Comparison of ENCODE assay signal across 10 cellular contexts in the genomic region with DNA sequence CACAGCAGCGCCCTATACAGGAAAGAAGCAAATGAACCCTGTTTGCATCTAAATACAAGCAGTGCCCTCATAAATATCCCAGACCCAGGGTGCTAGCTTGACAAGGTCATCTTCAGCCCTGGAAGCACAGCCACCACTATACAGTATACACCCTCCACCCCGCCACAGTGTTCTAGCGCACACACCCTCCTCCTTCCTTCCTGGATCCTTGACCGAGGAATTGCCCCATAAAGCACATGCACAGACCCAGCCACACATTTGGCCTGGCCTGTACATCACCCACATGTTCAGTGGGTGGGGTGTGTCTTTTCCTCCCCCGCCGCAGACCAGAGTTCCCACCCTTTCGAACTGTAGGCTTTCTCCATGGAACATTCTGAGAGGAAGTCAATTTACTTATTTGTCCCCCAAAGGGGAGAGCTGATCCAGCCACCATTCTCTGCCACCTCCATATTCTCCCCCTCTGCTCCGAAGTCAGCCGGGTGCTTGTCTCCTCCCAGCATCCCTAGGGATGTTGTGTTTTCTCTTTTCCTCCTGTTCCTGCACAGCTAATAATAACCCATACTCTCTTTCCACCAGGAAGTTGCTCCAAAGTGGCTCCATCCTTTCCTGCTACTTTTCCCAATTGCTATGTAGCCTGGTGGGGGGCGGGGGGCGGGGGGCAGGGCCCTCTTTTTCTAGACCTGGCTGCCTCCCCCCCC. TPM values are rescaled to one million over a fixed set of nuclear protein-coding genes. Genes with fewer than 3 reads are reported as not detected.
DNase-seq lines count a peak whose midpoint lies in the region; ATAC-seq, FAIRE-seq and TF ChIP-seq lines count a peak whose summit lies in the region.
"Had no signal": no experiment of that assay in that cellular context is flagged by ENCODE, and none has a peak within 500 bp of the region (broad histone marks: within the 10 kb centered on the region; RNA-seq: fewer than 3 reads in every experiment).

No MANE protein-coding gene starts in this region.

- intact Hi-C loops in HepG2 (cut with micrococcal nuclease; ENCODE audit: unreplicated experiment) (no loop called here), transverse colon (cut with DNase I; ENCODE audit: low total_unique reads) (loop anchor here (10.0 kb wide), 1 partner anchor 52 kb away; no protein-coding TSS in a partner anchor)

- H3K4me1 ChIP-seq in HepG2 (ENCODE audit: insufficient read depth, low read length) (no peaks in the 10 kb centered on the region), transverse colon (peaks cover 0 to 40% (median 8%) of the 10 kb centered on the region in 4 donors)

- no peak for DNase-seq in activated CD8-positive, alpha-beta memory T cell treated with anti-CD3 and anti-CD28 coated beads, Interleukin-2, amount 10 ng/mL, durations not matched to agents 7 days and 5 days
- no peak for DNase-seq in activated CD8-positive, alpha-beta memory T cell treated with anti-CD3 and anti-CD28 coated beads, Interleukin-2, amount 50 U/mL, for 4 hours
- no peak for DNase-seq in HepG2 (ENCODE audit: low spot score)
- DNase-seq in transverse colon: peak; percentile 71
- no peak for DNase-seq in HCEC 1CT
- no peak for DNase-seq in NCI-H226
- DNase-seq: GM23248, NCI-H82 had no signal

- H2AFZ ChIP-seq in HepG2 (ENCODE audit: low read length): no peak overlapping the region
- H2AFZ ChIP-seq: GM23248 had no signal

- no peak for TF ChIP-seq CTCF in HepG2 (CRISPR knock-in tag; IDR thresholded peaks at IDR 0.05)
- TF ChIP-seq CTCF in transverse colon (IDR thresholded peaks at IDR 0.05): no peak

- H3K27ac ChIP-seq in HepG2 (ENCODE audit: extremely low read length, insufficient read depth, low read length) (no peak overlapping the region), transverse colon (peak overlapping the region; percentile 56 to 66 (median 59))
- H3K27ac ChIP-seq: GM23248 had no signal

- TF ChIP-seq POLR2A in HepG2 (IDR thresholded peaks at IDR 0.05; ENCODE audit: insufficient read depth in 1 of 2, low read depth in 2 of 2, low read length in 2 of 2) (no peak), transverse colon (IDR thresholded peaks at IDR 0.05) (peak; percentile 24)

- H3K9me3 ChIP-seq in HepG2 (ENCODE audit: low read length) (no peaks in the 10 kb centered on the region), transverse colon (no peaks in the 10 kb centered on the region)

- H3K27ac Mint-ChIP-seq in activated CD8-positive, alpha-beta memory T cell treated with anti-CD3 and anti-CD28 coated beads, Interleukin-2, amount 10 ng/mL, durations not matched to agents 7 days and 5 days: peak overlapping the region; percentile 98
- H3K27ac Mint-ChIP-seq in activated T-helper 17 cell treated with anti-CD3 and anti-CD28 coated beads, Interleukin-2, amount 50 U/mL, for 72 hours: peak overlapping the region; percentile 34

- no peaks in the 10 kb centered on the region for H3K36me3 ChIP-seq in HepG2 (replicated peaks in 1 of 2; ENCODE audit: control insufficient read depth in 1 of 2, insufficient read depth in 2 of 2, low read length in 2 of 2)
- H3K36me3 ChIP-seq in transverse colon: no peaks in the 10 kb centered on the region

- no peak for TF ChIP-seq EP300 in HepG2 (IDR thresholded peaks at IDR 0.05; ENCODE audit: low read depth in 2 of 2, low read length in 2 of 2)
- no peak for TF ChIP-seq EP300 in HepG2 (CRISPR knock-in tag; IDR thresholded peaks at IDR 0.05; ENCODE audit: borderline replicate concordance)
- TF ChIP-seq EP300 in transverse colon (IDR thresholded peaks at IDR 0.05; ENCODE audit: low read depth): no peak

- no peak overlapping the region for H3K9ac ChIP-seq in HepG2 (ENCODE audit: insufficient read depth, low read depth, low read length)
- H3K9ac ChIP-seq: GM23248 had no signal

- H3K4me3 ChIP-seq in HepG2 (replicated peaks in 1 of 3; ENCODE audit: insufficient read depth in 1 of 3, low read depth in 2 of 3, low read length in 3 of 3) (no peak overlapping the region), transverse colon (no peak overlapping the region)
- H3K4me3 ChIP-seq: GM23248 had no signal

- peaks cover 8 to 70% of the 10 kb centered on the region in 2 experiments for H3K27me3 ChIP-seq in HepG2 (ENCODE audit: control insufficient read depth in 1 of 2, insufficient read depth in 2 of 2, low read length in 2 of 2)
- no peaks in the 10 kb centered on the region for H3K27me3 ChIP-seq in transverse colon

- no peak for TF ChIP-seq RAD21 in HepG2 (CRISPR knock-in tag; IDR thresholded peaks at IDR 0.05)

- no peaks in the 10 kb centered on the region for H3K27me3 Mint-ChIP-seq in activated CD8-positive, alpha-beta memory T cell treated with anti-CD3 and anti-CD28 coated beads, Interleukin-2, amount 10 ng/mL, durations not matched to agents 7 days and 5 days
- no peaks in the 10 kb centered on the region for H3K27me3 Mint-ChIP-seq in activated T-helper 17 cell treated with anti-CD3 and anti-CD28 coated beads, Interleukin-2, amount 50 U/mL, for 72 hours

- H3K4me2 ChIP-seq in HepG2 (ENCODE audit: low read depth, low read length): no peak overlapping the region

- peak overlapping the region; percentile 98 for H3K4me3 Mint-ChIP-seq in activated CD8-positive, alpha-beta memory T cell treated with anti-CD3 and anti-CD28 coated beads, Interleukin-2, amount 10 ng/mL, durations not matched to agents 7 days and 5 days
- H3K4me3 Mint-ChIP-seq in activated T-helper 17 cell treated with anti-CD3 and anti-CD28 coated beads, Interleukin-2, amount 50 U/mL, for 72 hours: peak overlapping the region; percentile 68

- BruUV-seq in HepG2 (replicated peaks; lab: Mats Ljungman, UMichigan): no TSS peak

- WGBS in HepG2 (ENCODE audit: low lambda C conversion rate): 35% methylated on average over 11 of the region's 11 CpGs
- 40 to 46% methylated on average over 1 to 11 of the region's 11 CpGs for WGBS in transverse colon (ENCODE audit: low coverage in 1 of 2), 2 donors

- H4K20me1 ChIP-seq in HepG2 (ENCODE audit: insufficient read depth, low read length): no peaks in the 10 kb centered on the region

- H3K36me3 Mint-ChIP-seq in activated CD8-positive, alpha-beta memory T cell treated with anti-CD3 and anti-CD28 coated beads, Interleukin-2, amount 10 ng/mL, durations not matched to agents 7 days and 5 days: peaks cover 69% of the 10 kb centered on the region
- peaks cover 71% of the 10 kb centered on the region for H3K36me3 Mint-ChIP-seq in activated T-helper 17 cell treated with anti-CD3 and anti-CD28 coated beads, Interleukin-2, amount 50 U/mL, for 72 hours (ENCODE audit: low read depth)

- CTCF ChIA-PET in activated CD8-positive, alpha-beta memory T cell treated with anti-CD3 and anti-CD28 coated beads, Interleukin-2, amount 10 ng/mL, durations not matched to agents 7 days and 5 days (lab: Charles Lee): interaction anchor here (0.7 to 3.3 kb wide), 6 partner anchors 9 to 36 kb away, joined by 3 to 32 read pairs (median 8); no protein-coding TSS in a partner anchor
- CTCF ChIA-PET in HepG2 (lab: Yijun Ruan, JAX; ENCODE audit: low intra/inter-chr PET ratio, low total read pairs): no interaction called here

- POLR2A ChIA-PET in HepG2 (lab: Yijun Ruan, JAX): no interaction called here

- in situ Hi-C loops in HepG2 (cut with HindIII; ENCODE audit: extremely low pct_ligation_motif_present, low pct_unique_long_range_greater_than_20kb) (no loop called here), transverse colon (cut with MboI; ENCODE audit: low pct_ligation_motif_present in 1 of 4, low pct_unique_long_range_greater_than_20kb in 1 of 4, low sequenced_read_pairs in 3 of 4) (no loop called here)

- no peak for ATAC-seq in activated CD8-positive, alpha-beta memory T cell treated with anti-CD3 and anti-CD28 coated beads, Interleukin-2, amount 10 ng/mL, durations not matched to agents 7 days and 5 days
- ATAC-seq in activated T-helper 17 cell treated with anti-CD3 and anti-CD28 coated beads, Interleukin-2, amount 50 U/mL, for 72 hours (replicated peaks): no peak
- ATAC-seq in HepG2: peak; percentile 17; the same call in 1 of the 3 replicates
- ATAC-seq in GM19397 (IDR thresholded peaks at IDR 0.05; ENCODE audit: unreplicated experiment): no peak

- H3K9me3 Mint-ChIP-seq in activated CD8-positive, alpha-beta memory T cell treated with anti-CD3 and anti-CD28 coated beads, Interleukin-2, amount 10 ng/mL, durations not matched to agents 7 days and 5 days (ENCODE audit: low read depth): no peaks in the 10 kb centered on the region
- H3K9me3 Mint-ChIP-seq in activated T-helper 17 cell treated with anti-CD3 and anti-CD28 coated beads, Interleukin-2, amount 50 U/mL, for 72 hours: no peaks in the 10 kb centered on the region

- no peak for FAIRE-seq in HepG2 (lab: Jason Lieb, UNC)

- no peaks in the 10 kb centered on the region for H3K79me2 ChIP-seq in HepG2 (ENCODE audit: insufficient read depth, low read length)

- H3K4me1 Mint-ChIP-seq in activated CD8-positive, alpha-beta memory T cell treated with anti-CD3 and anti-CD28 coated beads, Interleukin-2, amount 10 ng/mL, durations not matched to agents 7 days and 5 days: peaks cover 80% of the 10 kb centered on the region
- H3K4me1 Mint-ChIP-seq in activated T-helper 17 cell treated with anti-CD3 and anti-CD28 coated beads, Interleukin-2, amount 50 U/mL, for 72 hours: peaks cover 57% of the 10 kb centered on the region

RNA-seq across cellular contexts. Expression of gene ABI3, which starts 6.6 kb away (rescaled TPM):
- total RNA-seq in activated CD8-positive, alpha-beta memory T cell treated with anti-CD3 and anti-CD28 coated beads, Interleukin-2, amount 10 ng/mL, durations not matched to agents 7 days and 5 days: 100 to 1,000 TPM; 116 to 121 TPM
- 10 to 100 TPM; 23.5 to 36.1 TPM for total RNA-seq in activated T-helper 17 cell treated with anti-CD3 and anti-CD28 coated beads, Interleukin-2, amount 50 U/mL, for 72 hours
- total RNA-seq in HepG2 (2016; rRNA removed; fragmentation: Illumina TruSeq; extraction: Trizol) (not detected in 2 replicates), transverse colon (1 to 10 TPM in 3 of 4 donors, under 1 TPM in 1; 0.60 to 7.6 (median 5.9) TPM)
- not detected in 2 replicates for total RNA-seq in HepG2 (2016; cell fraction: cytosol; rRNA removed; fragmentation: Illumina TruSeq; extraction: Trizol; ENCODE audit: low read depth)
- total RNA-seq in HepG2 (2016; cell fraction: insoluble cytoplasmic fraction; rRNA removed; fragmentation: Illumina TruSeq; extraction: Trizol): not detected in 2 replicates
- not detected in 2 replicates for total RNA-seq in HepG2 (2016; cell fraction: membrane; rRNA removed; fragmentation: Illumina TruSeq; extraction: Trizol)
- not detected in 2 replicates for total RNA-seq in HepG2 (2016; cell fraction: nucleus; rRNA removed; fragmentation: Illumina TruSeq; extraction: Trizol)
- polyA plus RNA-seq in HepG2 (2011; rRNA removed): not detected in 2 replicates
- 0.04 TPM in 1 of 2 replicates, not detected in the other for polyA plus RNA-seq in HepG2 (2011; cell fraction: cytosol; rRNA removed)
- not detected in 2 replicates for polyA plus RNA-seq in HepG2 (2011; cell fraction: nucleus; rRNA removed)
- polyA plus RNA-seq in HepG2 (2012): not detected in 2 replicates
- polyA plus RNA-seq in HepG2 (2016; cell fraction: cytosol; fragmentation: Illumina TruSeq; extraction: Trizol; ENCODE audit: low read depth): not detected in 2 replicates
- polyA plus RNA-seq in HepG2 (2016; cell fraction: insoluble cytoplasmic fraction; fragmentation: Illumina TruSeq; extraction: Trizol; ENCODE audit: low read depth): not detected in 2 replicates
- polyA plus RNA-seq in HepG2 (2016; cell fraction: membrane; fragmentation: Illumina TruSeq; extraction: Trizol; ENCODE audit: low read depth): not detected in 2 replicates
- polyA plus RNA-seq in HepG2 (2016; cell fraction: nucleus; fragmentation: Illumina TruSeq; extraction: Trizol; ENCODE audit: insufficient read depth, low read depth): not detected in 2 replicates
- polyA minus RNA-seq in HepG2 (2011; rRNA and poly(A)+ RNA removed; ENCODE audit: low replicate concordance): not detected in 2 replicates
- not detected in 2 replicates for polyA minus RNA-seq in HepG2 (2011; cell fraction: cytosol; rRNA and poly(A)+ RNA removed)
- polyA minus RNA-seq in HepG2 (2011; cell fraction: nucleus; rRNA and poly(A)+ RNA removed): not detected in 2 replicates
- total RNA-seq: GM23248 had no signal
- polyA plus RNA-seq: GM23248 had no signal

RNA-seq across cellular contexts. Expression of gene GNGT2, which starts 6.7 kb away (rescaled TPM):
- total RNA-seq in activated CD8-positive, alpha-beta memory T cell treated with anti-CD3 and anti-CD28 coated beads, Interleukin-2, amount 10 ng/mL, durations not matched to agents 7 days and 5 days: 10 to 100 TPM; 39.8 to 45.3 TPM
- total RNA-seq in activated T-helper 17 cell treated with anti-CD3 and anti-CD28 coated beads, Interleukin-2, amount 50 U/mL, for 72 hours: 10 to 100 TPM; 23.1 to 27.0 TPM
- not detected in 2 replicates for total RNA-seq in HepG2 (2016; rRNA removed; fragmentation: Illumina TruSeq; extraction: Trizol)
- total RNA-seq in HepG2 (2016; cell fraction: cytosol; rRNA removed; fragmentation: Illumina TruSeq; extraction: Trizol; ENCODE audit: low read depth): not detected in 2 replicates
- not detected in 2 replicates for total RNA-seq in HepG2 (2016; cell fraction: insoluble cytoplasmic fraction; rRNA removed; fragmentation: Illumina TruSeq; extraction: Trizol)
- not detected in 2 replicates for total RNA-seq in HepG2 (2016; cell fraction: membrane; rRNA removed; fragmentation: Illumina TruSeq; extraction: Trizol)
- total RNA-seq in HepG2 (2016; cell fraction: nucleus; rRNA removed; fragmentation: Illumina TruSeq; extraction: Trizol): not detected in 2 replicates
- polyA plus RNA-seq in HepG2 (2011; rRNA removed): not detected in 2 replicates
- not detected in 2 replicates for polyA plus RNA-seq in HepG2 (2011; cell fraction: cytosol; rRNA removed)
- polyA plus RNA-seq in HepG2 (2011; cell fraction: nucleus; rRNA removed): not detected in 2 replicates
- polyA plus RNA-seq in HepG2 (2012): not detected in 2 replicates
- polyA plus RNA-seq in HepG2 (2016; cell fraction: cytosol; fragmentation: Illumina TruSeq; extraction: Trizol; ENCODE audit: low read depth): not detected in 2 replicates
- not detected in 2 replicates for polyA plus RNA-seq in HepG2 (2016; cell fraction: insoluble cytoplasmic fraction; fragmentation: Illumina TruSeq; extraction: Trizol; ENCODE audit: low read depth)
- polyA plus RNA-seq in HepG2 (2016; cell fraction: membrane; fragmentation: Illumina TruSeq; extraction: Trizol; ENCODE audit: low read depth): not detected in 2 replicates
- polyA plus RNA-seq in HepG2 (2016; cell fraction: nucleus; fragmentation: Illumina TruSeq; extraction: Trizol; ENCODE audit: insufficient read depth, low read depth): not detected in 2 replicates
- polyA minus RNA-seq in HepG2 (2011; rRNA and poly(A)+ RNA removed; ENCODE audit: low replicate concordance): not detected in 2 replicates
- polyA minus RNA-seq in HepG2 (2011; cell fraction: cytosol; rRNA and poly(A)+ RNA removed): not detected in 2 replicates
- polyA minus RNA-seq in HepG2 (2011; cell fraction: nucleus; rRNA and poly(A)+ RNA removed): not detected in 2 replicates
- 1 to 10 TPM in 1 of 4 donors, under 1 TPM in 1, not detected in 2; 0.68 to 4.0 TPM for total RNA-seq in transverse colon
- total RNA-seq: GM23248 had no signal
- polyA plus RNA-seq: GM23248 had no signal

RNA-seq across cellular contexts. Expression of gene PHOSPHO1, which starts 13.5 kb away (rescaled TPM):
- not detected for total RNA-seq in activated CD8-positive, alpha-beta memory T cell treated with anti-CD3 and anti-CD28 coated beads, Interleukin-2, amount 10 ng/mL, durations not matched to agents 7 days and 5 days
- not detected for total RNA-seq in activated T-helper 17 cell treated with anti-CD3 and anti-CD28 coated beads, Interleukin-2, amount 50 U/mL, for 72 hours
- total RNA-seq in HepG2 (2016; rRNA removed; fragmentation: Illumina TruSeq; extraction: Trizol) (not detected in 2 replicates), transverse colon (not detected)
- not detected in 2 replicates for total RNA-seq in HepG2 (2016; cell fraction: cytosol; rRNA removed; fragmentation: Illumina TruSeq; extraction: Trizol; ENCODE audit: low read depth)
- total RNA-seq in HepG2 (2016; cell fraction: insoluble cytoplasmic fraction; rRNA removed; fragmentation: Illumina TruSeq; extraction: Trizol): not detected in 2 replicates
- total RNA-seq in HepG2 (2016; cell fraction: membrane; rRNA removed; fragmentation: Illumina TruSeq; extraction: Trizol): not detected in 2 replicates
- total RNA-seq in HepG2 (2016; cell fraction: nucleus; rRNA removed; fragmentation: Illumina TruSeq; extraction: Trizol): not detected in 2 replicates
- not detected in 2 replicates for polyA plus RNA-seq in HepG2 (2011; rRNA removed)
- polyA plus RNA-seq in HepG2 (2011; cell fraction: cytosol; rRNA removed): not detected in 2 replicates
- not detected in 2 replicates for polyA plus RNA-seq in HepG2 (2011; cell fraction: nucleus; rRNA removed)
- not detected in 2 replicates for polyA plus RNA-seq in HepG2 (2012)
- not detected in 2 replicates for polyA plus RNA-seq in HepG2 (2016; cell fraction: cytosol; fragmentation: Illumina TruSeq; extraction: Trizol; ENCODE audit: low read depth)
- polyA plus RNA-seq in HepG2 (2016; cell fraction: insoluble cytoplasmic fraction; fragmentation: Illumina TruSeq; extraction: Trizol; ENCODE audit: low read depth): not detected in 2 replicates
- polyA plus RNA-seq in HepG2 (2016; cell fraction: membrane; fragmentation: Illumina TruSeq; extraction: Trizol; ENCODE audit: low read depth): 0.16 TPM in 1 of 2 replicates, not detected in the other
- polyA plus RNA-seq in HepG2 (2016; cell fraction: nucleus; fragmentation: Illumina TruSeq; extraction: Trizol; ENCODE audit: insufficient read depth, low read depth): not detected in 2 replicates
- 0.72 TPM in 1 of 2 replicates, not detected in the other for polyA minus RNA-seq in HepG2 (2011; rRNA and poly(A)+ RNA removed; ENCODE audit: low replicate concordance)
- not detected in 2 replicates for polyA minus RNA-seq in HepG2 (2011; cell fraction: cytosol; rRNA and poly(A)+ RNA removed)
- not detected in 2 replicates for polyA minus RNA-seq in HepG2 (2011; cell fraction: nucleus; rRNA and poly(A)+ RNA removed)
- total RNA-seq: GM23248 had no signal
- polyA plus RNA-seq: GM23248 had no signal

Comparison
In these comparisons a context has a peak if more than half of its experiments do, and no peak if none do; other contexts are left out.
1. RNA of gene GNGT2, which starts 6.7 kb away (total RNA-seq): 39.8 to 45.3 TPM in activated CD8-positive, alpha-beta memory T cell treated with anti-CD3 and anti-CD28 coated beads, Interleukin-2, amount 10 ng/mL, durations not matched to agents 7 days and 5 days and 23.1 to 27.0 TPM in activated T-helper 17 cell treated with anti-CD3 and anti-CD28 coated beads, Interleukin-2, amount 50 U/mL, for 72 hours; 0.68 to 4.0 TPM in transverse colon and not detected in HepG2; every median in the first group is over 4 times any median in the second.